Comparison of ENCODE assay signal across 24 cellular contexts in the genomic region with DNA sequence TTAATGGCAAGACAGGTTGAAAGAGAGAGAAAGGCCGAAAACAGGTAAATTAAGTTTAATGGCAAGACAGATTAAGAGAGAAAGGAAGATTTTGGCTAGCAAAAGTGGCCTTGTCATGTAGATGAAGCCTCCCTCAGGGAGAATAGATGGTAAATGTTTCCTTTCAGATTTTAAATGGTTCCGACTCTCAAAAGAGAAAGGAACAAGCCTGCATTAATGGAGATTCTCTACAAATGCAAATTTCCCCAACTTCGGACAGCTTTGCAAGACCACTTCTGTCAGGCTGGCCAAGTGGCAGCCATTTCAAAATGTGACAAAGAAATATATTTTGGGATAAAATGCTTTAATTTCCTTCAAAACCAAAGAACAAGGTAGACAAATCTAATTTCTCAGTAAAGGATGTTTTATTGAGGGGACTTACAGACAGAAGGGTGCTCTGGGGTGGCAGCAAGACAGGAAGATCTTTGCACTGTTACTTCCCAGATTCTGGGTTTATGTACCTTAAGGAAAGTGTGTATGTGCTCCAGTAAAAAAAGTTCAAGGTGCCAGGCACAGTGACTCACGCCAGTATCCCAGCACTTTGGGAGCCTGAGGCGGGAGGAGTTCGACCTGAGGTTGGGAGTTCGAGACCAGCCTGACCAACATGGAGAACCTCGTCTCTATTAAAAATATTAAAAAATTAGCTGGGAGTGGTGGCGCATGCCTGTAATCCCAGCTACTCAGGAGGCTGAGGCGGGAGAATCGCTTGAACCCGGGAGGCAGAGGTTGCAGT.
DNase-seq lines count a peak whose midpoint lies in the region; TF ChIP-seq lines count a peak whose summit lies in the region.
"Had no signal": no experiment of that assay in that cellular context is flagged by ENCODE, and none has a peak within 500 bp of the region (broad histone marks: within the 10 kb centered on the region; RNA-seq: fewer than 3 reads in every experiment).

No MANE protein-coding gene starts in this region.

- H3K4me3 ChIP-seq in NT2/D1 (ENCODE audit: insufficient read length, low read depth) (no peak overlapping the region), mesenchymal stem cell (ENCODE audit: insufficient read depth in 1 of 2, low read depth in 1 of 2, low read length in 2 of 2) (no peak overlapping the region)
- H3K4me3 ChIP-seq: A549 had no signal

- H2BK20ac ChIP-seq in H9 (ENCODE audit: low read depth, low read length, poor library complexity, severe bottlenecking) = no peak overlapping the region

- H4K8ac ChIP-seq in H9 (replicated peaks; ENCODE audit: insufficient read length, low read depth, low read length) = no peak overlapping the region
- no peak overlapping the region for H4K8ac ChIP-seq in mesenchymal stem cell (ENCODE audit: low read length)

- peaks cover 3 to 18% of the 10 kb centered on the region in 2 experiments; a peak in 4 of 5 replicates for H3K9me3 Mint-ChIP-seq in H9

- WGBS in H9 (ENCODE audit: extremely low coverage, insufficient read length, low lambda C conversion rate) = no CpG with 5 or more reads among the region's 12 CpGs
- WGBS in mesenchymal stem cell = 96% methylated on average over 8 of the region's 12 CpGs

- H3K36me3 ChIP-seq in NT2/D1 (ENCODE audit: insufficient read depth, insufficient read length, low read length) (no peaks in the 10 kb centered on the region), mesenchymal stem cell (ENCODE audit: control insufficient read depth in 1 of 2, insufficient read depth in 2 of 2, low read depth in 1 of 2, low read length in 2 of 2) (no peaks in the 10 kb centered on the region)

- peak overlapping the region; percentile 96 for H3K56ac ChIP-seq in H9 (ENCODE audit: insufficient read length, low read depth, low read length)

- H2BK120ac ChIP-seq in H9 (ENCODE audit: low read depth, low read length, poor library complexity, severe bottlenecking) = peak overlapping the region; percentile 24
- no peak overlapping the region for H2BK120ac ChIP-seq in mesenchymal stem cell (ENCODE audit: low read depth, low read length)

- H3K36me3 Mint-ChIP-seq in H9 (ENCODE audit: insufficient read depth in 1 of 3, low read depth in 3 of 3) = peaks cover 10 to 36% (median 17%) of the 10 kb centered on the region in 3 experiments
- H3K36me3 Mint-ChIP-seq: CD4-positive, alpha-beta memory T cell; T-cell had no signal

- no peak for TF ChIP-seq CTCF in H9 (conservative IDR thresholded peaks at IDR 0.05)

- H3K4ac ChIP-seq in H9 (ENCODE audit: low read depth, low read length) = no peak overlapping the region; the same call in 1 of the 2 replicates
- H3K4ac ChIP-seq in mesenchymal stem cell (ENCODE audit: low read depth in 1 of 2, low read length in 2 of 2) = no peak overlapping the region

- H2BK12ac ChIP-seq in H9 (ENCODE audit: insufficient read length, low read depth, low read length) (peak overlapping the region; percentile 98), mesenchymal stem cell (ENCODE audit: low read length in 2 of 2) (no peak overlapping the region)

- H2BK5ac ChIP-seq in H9 (ENCODE audit: insufficient read length, low read length) (peak overlapping the region; percentile 97), mesenchymal stem cell (ENCODE audit: low read depth, low read length, poor library complexity, severe bottlenecking) (no peak overlapping the region)

- peak overlapping the region; percentile 98 for H2AK5ac ChIP-seq in H9 (ENCODE audit: insufficient read length, low read length)
- H2AK5ac ChIP-seq in mesenchymal stem cell (ENCODE audit: low read length, severe bottlenecking) = no peak overlapping the region

- no peaks in the 10 kb centered on the region for H3K27me3 Mint-ChIP-seq in H9 (ENCODE audit: low read depth)
- H3K27me3 Mint-ChIP-seq: CD4-positive, alpha-beta memory T cell; T-cell had no signal

- H4K20me1 ChIP-seq in H9 (ENCODE audit: control insufficient read depth, insufficient read depth, insufficient read length) = no peaks in the 10 kb centered on the region

- H2BK15ac ChIP-seq in H9 (ENCODE audit: low read depth, low read length) (no peak overlapping the region), mesenchymal stem cell (ENCODE audit: low read depth, poor library complexity, severe bottlenecking) (no peak overlapping the region)

- H2AFZ ChIP-seq in H9 (ENCODE audit: low read length) = peak overlapping the region; percentile 11
- H2AFZ ChIP-seq in mesenchymal stem cell (ENCODE audit: low read depth, low read length) = no peak overlapping the region

- H3K9ac ChIP-seq in H9 (ENCODE audit: extremely low read depth, insufficient read length, low read length) (peak overlapping the region; percentile 54), NT2/D1 (ENCODE audit: insufficient read length, low read depth) (peak overlapping the region; percentile 57), mesenchymal stem cell (ENCODE audit: low read length) (no peak overlapping the region)

- H3K4me1 Mint-ChIP-seq in H9 = peaks cover 50 to 56% of the 10 kb centered on the region in 2 experiments
- H3K4me1 Mint-ChIP-seq: CD4-positive, alpha-beta memory T cell; T-cell had no signal

- no peak overlapping the region for H4K91ac ChIP-seq in H9 (ENCODE audit: insufficient read length, low read depth, low read length)
- H4K91ac ChIP-seq in mesenchymal stem cell (ENCODE audit: low read length) = no peak overlapping the region

- H3K27ac Mint-ChIP-seq in H9 = peak overlapping the region; percentile 99 to 100 (median 99)
- H3K27ac Mint-ChIP-seq: CD4-positive, alpha-beta memory T cell; T-cell had no signal

- H3K18ac ChIP-seq in H9 (ENCODE audit: insufficient read length, low read depth, low read length) (peak overlapping the region; percentile 87), mesenchymal stem cell (ENCODE audit: low read depth in 1 of 2, low read length in 2 of 2) (no peak overlapping the region)

- no peaks in the 10 kb centered on the region for H3K79me1 ChIP-seq in H9 (ENCODE audit: insufficient read depth, low read depth, low read length, poor library complexity, severe bottlenecking)
- no peaks in the 10 kb centered on the region for H3K79me1 ChIP-seq in mesenchymal stem cell (replicated peaks; ENCODE audit: low read length, poor library complexity, severe bottlenecking)

- H3K14ac ChIP-seq in H9 (ENCODE audit: insufficient read depth, low read length) = peak overlapping the region; percentile 12; the same call in 1 of the 2 replicates
- no peak overlapping the region for H3K14ac ChIP-seq in mesenchymal stem cell (ENCODE audit: low read length in 2 of 2)

- H3K4me3 Mint-ChIP-seq in H9 = no peak overlapping the region
- H3K4me3 Mint-ChIP-seq: CD4-positive, alpha-beta memory T cell; T-cell had no signal

- H3K27ac ChIP-seq in H9 (ENCODE audit: insufficient read length, low read depth, low read length) (peak overlapping the region; percentile 100), mesenchymal stem cell (ENCODE audit: low read length, poor library complexity, severe bottlenecking) (no peak overlapping the region)
- H3K27ac ChIP-seq: A549 had no signal

- no peaks in the 10 kb centered on the region for H3K79me2 ChIP-seq in H9 (ENCODE audit: insufficient read depth, low read length)

- peak; percentile 64 for DNase-seq in H9
- DNase-seq in NT2/D1 (ENCODE audit: low read depth, low spot score) = peak; percentile 89
- DNase-seq in iPS DF 4.7 (ENCODE audit: extremely low read depth, low spot score) = peak; percentile 96
- DNase-seq in iPS-NIHi7 (ENCODE audit: extremely low spot score) = peak; percentile 26
- no peak for DNase-seq in kidney glomerular epithelial cell (lab: John Stamatoyannopoulos, UW)
- no peak for DNase-seq in mesenchymal stem cell
- DNase-seq in anterior cingulate cortex (lab: John Stamatoyannopoulos, UW) = no peak
- no peak for DNase-seq in NCI-H345 treated with DMSO at 0.1 percent for 48 hours (lab: John Stamatoyannopoulos, UW; ENCODE audit: unreplicated experiment)
- DNase-seq: AML-193; C1 segment of cervical spinal cord; CD4-positive, alpha-beta memory T cell; COR-L47; GF-D8; GOT3; KBM-7; MV-4-11; NCI-H2029; NCI-H446 treated with DMSO at 0.1 percent for 48 hours; NCI-H526; NCI-H82; Right ventricle myocardium superior; RPMI8226; T-cell had no signal

- H4K5ac ChIP-seq in H9 (ENCODE audit: insufficient read length, low read depth, low read length) = peak overlapping the region; percentile 84

- peak overlapping the region; percentile 33 for H3K4me2 ChIP-seq in H9 (ENCODE audit: insufficient read depth, insufficient read length, low read length)
- no peak overlapping the region for H3K4me2 ChIP-seq in mesenchymal stem cell (ENCODE audit: low read length, poor library complexity, severe bottlenecking)
- H3K4me2 ChIP-seq: A549 had no signal

- H3K27me3 ChIP-seq in H9 (ENCODE audit: insufficient read depth, low read length) (no peaks in the 10 kb centered on the region), NT2/D1 (ENCODE audit: insufficient read depth, insufficient read length) (no peaks in the 10 kb centered on the region), mesenchymal stem cell (ENCODE audit: control insufficient read depth in 1 of 2, insufficient read depth in 1 of 2, low read length in 2 of 2) (no peaks in the 10 kb centered on the region)

- peaks cover 12% of the 10 kb centered on the region for H3K4me1 ChIP-seq in H9 (ENCODE audit: insufficient read depth, low read length)
- no peaks in the 10 kb centered on the region for H3K4me1 ChIP-seq in NT2/D1 (ENCODE audit: insufficient read depth, insufficient read length)
- no peaks in the 10 kb centered on the region for H3K4me1 ChIP-seq in mesenchymal stem cell (ENCODE audit: control insufficient read depth, insufficient read depth, low read depth, low read length)
- H3K4me1 ChIP-seq: A549 had no signal

- H3K9me3 ChIP-seq in H9 (ENCODE audit: control insufficient read depth, low read depth, low read length) (no peaks in the 10 kb centered on the region), NT2/D1 (ENCODE audit: insufficient read depth, low read length) (peaks cover 43% of the 10 kb centered on the region), mesenchymal stem cell (ENCODE audit: control insufficient read depth, low read length) (peaks cover 4% of the 10 kb centered on the region)
- H3K9me3 ChIP-seq: A549 had no signal

- no peak overlapping the region for H3K23ac ChIP-seq in H9 (ENCODE audit: insufficient read length, low read depth, low read length)
- H3K23ac ChIP-seq in mesenchymal stem cell (ENCODE audit: low read length in 2 of 2) = no peak overlapping the region

- no peaks in the 10 kb centered on the region for H3K23me2 ChIP-seq in H9 (ENCODE audit: insufficient read length, low read depth, low read length, poor library complexity, severe bottlenecking)

- H3T11ph ChIP-seq in H9 (ENCODE audit: low read length) = peak overlapping the region; percentile 86

Comparison
In these comparisons a context has a peak if more than half of its experiments do, and no peak if none do; other contexts are left out.
1. DNase-seq: peak in H9 (single experiment), NT2/D1 (single experiment), iPS DF 4.7 (single experiment) and iPS-NIHi7 (single experiment); none in kidney glomerular epithelial cell (single experiment), mesenchymal stem cell (single experiment), anterior cingulate cortex (0 of 58) and NCI-H345 treated with DMSO at 0.1 percent for 48 hours (single experiment).